In the genomic region with DNA sequence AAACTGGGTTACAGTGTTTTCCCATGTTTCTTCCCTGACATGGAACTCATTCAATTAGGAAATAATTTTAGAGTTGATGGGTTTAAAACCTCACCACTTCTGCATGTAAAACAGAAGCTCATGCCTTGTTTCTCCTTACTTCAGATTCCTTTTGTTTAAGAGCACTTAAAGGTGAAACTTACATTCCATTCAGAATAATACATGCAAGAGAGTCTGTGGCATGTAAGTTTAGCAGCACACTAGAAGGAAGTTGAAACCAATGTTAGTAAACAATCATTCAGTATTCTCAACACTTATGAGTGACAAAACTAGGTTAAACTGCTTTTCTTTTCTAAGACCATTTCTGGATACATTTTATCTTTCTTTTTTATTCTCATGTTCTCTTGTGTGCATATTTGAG, we compare ENCODE assay signal across 25 cellular contexts.
A peak's percentile ranks its signal among the peaks of the same experiment; 100 is the strongest.
DNase-seq lines count a peak whose midpoint lies in the region; ATAC-seq, FAIRE-seq and TF ChIP-seq lines count a peak whose summit lies in the region.
"Had no signal": no experiment of that assay in that cellular context is flagged by ENCODE, and none has a peak within 500 bp of the region (broad histone marks: within the 10 kb centered on the region; RNA-seq: fewer than 3 reads in every experiment).

No MANE protein-coding gene starts in this region.

- H3K27ac Mint-ChIP-seq in GM23338 (no peak overlapping the region), progenitor cell of endocrine pancreas (no peak overlapping the region)
- H3K27ac Mint-ChIP-seq: CD14-positive monocyte; CD4-positive, alpha-beta T cell; CD8-positive, alpha-beta memory T cell; H9 had no signal

- 0 out of 2 replicates have a peak overlapping the region, but pooled peaks have one; percentile 24 for H2AFZ ChIP-seq in GM23338
- H2AFZ ChIP-seq in keratinocyte (ENCODE audit: control insufficient read depth, low read length), result no peak overlapping the region
- H2AFZ ChIP-seq: GM23248 had no signal

- ATAC-seq in GM23338 (no peak), lung (ENCODE audit: insufficient read depth, low FRiP score) (peak; percentile 27)
- ATAC-seq: A549, GM12878, HCT116 had no signal

- H3K9me3 Mint-ChIP-seq in GM23338, result no peaks in the 10 kb centered on the region
- no peaks in the 10 kb centered on the region for H3K9me3 Mint-ChIP-seq in progenitor cell of endocrine pancreas (ENCODE audit: low read depth)
- H3K9me3 Mint-ChIP-seq: H9 had no signal

- H3K4me1 Mint-ChIP-seq in GM23338 (no peaks in the 10 kb centered on the region), progenitor cell of endocrine pancreas (ENCODE audit: low read depth) (no peaks in the 10 kb centered on the region)
- H3K4me1 Mint-ChIP-seq: CD14-positive monocyte; CD8-positive, alpha-beta memory T cell; H9 had no signal

- FAIRE-seq in keratinocyte (lab: Jason Lieb, UNC), result peak; percentile 43
- FAIRE-seq: A549, D721Med, GM12878, GM19239 had no signal

- intact Hi-C loops in left ventricle myocardium inferior (cut with micrococcal nuclease), result no loop called here

- H3K9ac ChIP-seq in keratinocyte (ENCODE audit: control insufficient read depth, extremely low read depth, insufficient read depth, low read length), result no peak overlapping the region
- H3K9ac ChIP-seq: BLaER1 treated with 17β-estradiol and CSF1 and Interleukin-3, amounts not matched to agents 10 nM and 100 nM; GM23248 had no signal

- H3K4me3 Mint-ChIP-seq in GM23338, result no peak overlapping the region
- no peak overlapping the region for H3K4me3 Mint-ChIP-seq in progenitor cell of endocrine pancreas (ENCODE audit: low read depth)
- H3K4me3 Mint-ChIP-seq: CD14-positive monocyte; CD4-positive, alpha-beta T cell; CD8-positive, alpha-beta memory T cell; H9 had no signal

- no peaks in the 10 kb centered on the region for H3K9me3 ChIP-seq in keratinocyte (ENCODE audit: control insufficient read depth, low read depth, low read length)
- H3K9me3 ChIP-seq in lung (ENCODE audit: control insufficient read depth in 2 of 2, insufficient read depth in 1 of 2, low read length in 1 of 2), result no peaks in the 10 kb centered on the region
- peaks cover 7% of the 10 kb centered on the region for H3K9me3 ChIP-seq in left ventricle myocardium inferior (replicated peaks)
- H3K9me3 ChIP-seq: A549; BE2C; BLaER1 treated with 17β-estradiol and CSF1 and Interleukin-3, amounts not matched to agents 10 nM and 100 nM had no signal

- dilution Hi-C loops in keratinocyte (cut with MboI; ENCODE audit: extremely low pct_ligation_motif_present, low sequenced_read_pairs), result no loop called here

- H3K4me1 ChIP-seq in GM23338 (ENCODE audit: insufficient read depth), result no peaks in the 10 kb centered on the region
- no peaks in the 10 kb centered on the region for H3K4me1 ChIP-seq in keratinocyte (ENCODE audit: control insufficient read depth, extremely low read depth, insufficient read depth, low read length)
- H3K4me1 ChIP-seq in lung (ENCODE audit: control insufficient read depth in 2 of 2, insufficient read depth in 2 of 2, low read length in 2 of 2), result peaks cover 0 to 2% of the 10 kb centered on the region in 2 donors
- H3K4me1 ChIP-seq in left ventricle myocardium inferior, result no peaks in the 10 kb centered on the region
- H3K4me1 ChIP-seq: A549; BE2C; BLaER1 treated with 17β-estradiol and CSF1 and Interleukin-3, amounts not matched to agents 10 nM and 100 nM had no signal

- TF ChIP-seq CTCF in GM23338 (conservative IDR thresholded peaks at IDR 0.05; ENCODE audit: low read depth in 2 of 2) (no peak), keratinocyte (optimal IDR thresholded peaks at IDR 0.05 in 1 of 3, IDR thresholded peaks at IDR 0.05 in 1 of 3, conservative IDR thresholded peaks at IDR 0.05 in 1 of 3; ENCODE audit: extremely low read depth in 1 of 3, insufficient read depth in 2 of 3, low read length in 3 of 3) (no peak), lung (IDR thresholded peaks at IDR 0.05; ENCODE audit: control extremely low read depth, extremely low read depth) (no peak), left ventricle myocardium inferior (IDR thresholded peaks at IDR 0.05; ENCODE audit: borderline replicate concordance) (no peak), progenitor cell of endocrine pancreas (IDR thresholded peaks at IDR 0.05; ENCODE audit: unreplicated experiment) (no peak)

- no peaks in the 10 kb centered on the region for H3K79me2 ChIP-seq in GM23338 (replicated peaks; ENCODE audit: insufficient read depth)
- H3K79me2 ChIP-seq in keratinocyte (ENCODE audit: control insufficient read depth, insufficient read depth, low read length), result no peaks in the 10 kb centered on the region

- H4K20me1 ChIP-seq in GM23338 (replicated peaks; ENCODE audit: insufficient read depth) (no peaks in the 10 kb centered on the region), keratinocyte (ENCODE audit: control insufficient read depth, extremely low read depth, insufficient read depth, low read length) (no peaks in the 10 kb centered on the region)
- H4K20me1 ChIP-seq: BLaER1 treated with 17β-estradiol and CSF1 and Interleukin-3, amounts not matched to agents 10 nM and 100 nM had no signal

- H3K36me3 Mint-ChIP-seq in GM23338 (ENCODE audit: low read depth), result no peaks in the 10 kb centered on the region
- no peaks in the 10 kb centered on the region for H3K36me3 Mint-ChIP-seq in progenitor cell of endocrine pancreas (ENCODE audit: insufficient read depth)
- H3K36me3 Mint-ChIP-seq: CD14-positive monocyte; CD8-positive, alpha-beta memory T cell had no signal

- H3K4me2 ChIP-seq in GM23338 (no peak overlapping the region), keratinocyte (ENCODE audit: control insufficient read depth, extremely low read depth, insufficient read depth, low read depth, low read length) (no peak overlapping the region)
- H3K4me2 ChIP-seq: A549; BLaER1 treated with 17β-estradiol and CSF1 and Interleukin-3, amounts not matched to agents 10 nM and 100 nM had no signal

- no peak overlapping the region for H3K27ac ChIP-seq in GM23338 (ENCODE audit: low read depth)
- H3K27ac ChIP-seq in keratinocyte (ENCODE audit: control insufficient read depth, insufficient read depth, low read length), result no peak overlapping the region
- no peak overlapping the region for H3K27ac ChIP-seq in lung (ENCODE audit: low read depth in 1 of 2, low read length in 1 of 2)
- H3K27ac ChIP-seq in left ventricle myocardium inferior (replicated peaks), result no peak overlapping the region
- H3K27ac ChIP-seq: A549; BLaER1 treated with 17β-estradiol and CSF1 and Interleukin-3, amounts not matched to agents 10 nM and 100 nM; GM23248 had no signal

- DNase-seq in GM23338 (ENCODE audit: low spot score), result peak; percentile 1
- DNase-seq in keratinocyte (ENCODE audit: low read depth, low spot score), result no peak
- no peak for DNase-seq in lung (ENCODE audit: low spot score)
- no peak for DNase-seq in left ventricle myocardium inferior
- no peak for DNase-seq in activated CD4-positive, alpha-beta T cell treated with anti-CD3 and anti-CD28 coated beads for 1 hour
- DNase-seq in progenitor cell of endocrine pancreas (ENCODE audit: low spot score, unreplicated experiment), result no peak
- DNase-seq: 8988T; ACHN; AML-193; BE2C; CD4-positive, alpha-beta T cell; CD8-positive, alpha-beta memory T cell; DMS 273 treated with DMSO at 0.1 percent for 48 hours; DMS79; EL; GDM1; GM23248; H9 had no signal

- H3K36me3 ChIP-seq in GM23338 (ENCODE audit: insufficient read depth), result no peaks in the 10 kb centered on the region
- no peaks in the 10 kb centered on the region for H3K36me3 ChIP-seq in keratinocyte (ENCODE audit: control insufficient read depth in 2 of 2, extremely low read depth in 1 of 2, insufficient read depth in 2 of 2, low read length in 2 of 2)
- H3K36me3 ChIP-seq in lung (ENCODE audit: control insufficient read depth in 2 of 2, insufficient read depth in 2 of 2, low read length in 2 of 2), result no peaks in the 10 kb centered on the region
- no peaks in the 10 kb centered on the region for H3K36me3 ChIP-seq in left ventricle myocardium inferior
- H3K36me3 ChIP-seq: BE2C; BLaER1 treated with 17β-estradiol and CSF1 and Interleukin-3, amounts not matched to agents 10 nM and 100 nM had no signal

- no peaks in the 10 kb centered on the region for H3F3A ChIP-seq in GM23338 (replicated peaks; ENCODE audit: low read depth)

- 0 out of 2 replicates have a peak, but pooled peaks cover 8% of the 10 kb centered on the region for H3K9me2 ChIP-seq in GM23338 (ENCODE audit: insufficient read depth)

- H3K27me3 ChIP-seq in GM23338 (ENCODE audit: insufficient read depth) (no peaks in the 10 kb centered on the region), keratinocyte (ENCODE audit: control insufficient read depth, extremely low read depth, insufficient read depth, low read length) (no peaks in the 10 kb centered on the region), lung (ENCODE audit: control insufficient read depth, insufficient read depth) (no peaks in the 10 kb centered on the region), left ventricle myocardium inferior (ENCODE audit: low read depth) (no peaks in the 10 kb centered on the region)
- H3K27me3 ChIP-seq: BE2C; BLaER1 treated with 17β-estradiol and CSF1 and Interleukin-3, amounts not matched to agents 10 nM and 100 nM had no signal

- no peaks in the 10 kb centered on the region for H3K9me1 ChIP-seq in keratinocyte (ENCODE audit: control insufficient read depth, extremely low read depth, insufficient read depth, low read length)

- peaks cover 2% of the 10 kb centered on the region for H3K27me3 Mint-ChIP-seq in GM23338 (ENCODE audit: insufficient read depth, low read depth, poor library complexity)
- no peaks in the 10 kb centered on the region for H3K27me3 Mint-ChIP-seq in progenitor cell of endocrine pancreas
- H3K27me3 Mint-ChIP-seq: CD4-positive, alpha-beta T cell; CD8-positive, alpha-beta memory T cell had no signal

- no peak overlapping the region for H3K4me3 ChIP-seq in GM23338
- no peak overlapping the region for H3K4me3 ChIP-seq in keratinocyte (ENCODE audit: control insufficient read depth in 2 of 3, extremely low read depth in 1 of 3, insufficient read depth in 2 of 3, low read depth in 1 of 3, low read length in 3 of 3)
- H3K4me3 ChIP-seq in lung, result no peak overlapping the region
- H3K4me3 ChIP-seq in left ventricle myocardium inferior, result no peak overlapping the region
- H3K4me3 ChIP-seq: A549; BLaER1 treated with 17β-estradiol and CSF1 and Interleukin-3, amounts not matched to agents 10 nM and 100 nM; GM12878; GM23248 had no signal
